ENCODE assay signal across 8 cellular contexts in genomic region chr1:25520446-25521061, GRCh38. TPM values are rescaled to one million over a fixed set of nuclear protein-coding genes. Genes with fewer than 3 reads are reported as not detected.
DNase-seq lines count a peak whose midpoint lies in the region; ATAC-seq lines count a peak whose summit lies in the region.

No MANE protein-coding gene starts in this region.

- H3K27ac ChIP-seq in effector memory CD4-positive, alpha-beta T cell (ENCODE audit: insufficient read depth, low read length, poor library complexity, severe bottlenecking): no peak overlapping the region

- H3K4me1 Mint-ChIP-seq in activated CD4-positive, alpha-beta memory T cell treated with anti-CD3 and anti-CD28 coated beads, Interleukin-2, amount 10 ng/mL, durations not matched to agents 7 days and 5 days: peaks cover 6% of the 10 kb centered on the region

- no peak overlapping the region for H3K4me3 Mint-ChIP-seq in activated CD4-positive, alpha-beta memory T cell treated with anti-CD3 and anti-CD28 coated beads, Interleukin-2, amount 10 ng/mL, durations not matched to agents 7 days and 5 days

- H3K27me3 Mint-ChIP-seq in activated CD4-positive, alpha-beta memory T cell treated with anti-CD3 and anti-CD28 coated beads, Interleukin-2, amount 10 ng/mL, durations not matched to agents 7 days and 5 days: peaks cover 6% of the 10 kb centered on the region

- no peaks in the 10 kb centered on the region for H3K27me3 ChIP-seq in effector memory CD4-positive, alpha-beta T cell (replicated peaks; ENCODE audit: control insufficient read depth, insufficient read depth, low read length, poor library complexity, severe bottlenecking)

- no peaks in the 10 kb centered on the region for H3K36me3 ChIP-seq in effector memory CD4-positive, alpha-beta T cell (ENCODE audit: control insufficient read depth, insufficient read depth, low read length)

- peaks cover 5% of the 10 kb centered on the region for H3K4me1 ChIP-seq in effector memory CD4-positive, alpha-beta T cell (ENCODE audit: control insufficient read depth, insufficient read depth, low read length, poor library complexity, severe bottlenecking)

- no peak overlapping the region for H3K27ac Mint-ChIP-seq in activated CD4-positive, alpha-beta memory T cell treated with anti-CD3 and anti-CD28 coated beads, Interleukin-2, amount 10 ng/mL, durations not matched to agents 7 days and 5 days

- DNase-seq in SIG-M5 treated with dmso at 0.1 percent for 504 hours (lab: John Stamatoyannopoulos, UW; ENCODE audit: unreplicated experiment): peak; percentile 34
- DNase-seq in SIG-M5 (lab: John Stamatoyannopoulos, UW): no peak
- DNase-seq in NCI-H345 treated with DMSO at 0.1 percent for 48 hours (lab: John Stamatoyannopoulos, UW; ENCODE audit: unreplicated experiment): peak; percentile 23
- peak; percentile 76 for DNase-seq in activated CD4-positive, alpha-beta memory T cell treated with anti-CD3 and anti-CD28 coated beads, Interleukin-2, amount 10 ng/mL, durations not matched to agents 7 days and 5 days
- peak; percentile 17 to 55 (median 26) for DNase-seq in effector memory CD4-positive, alpha-beta T cell
- DNase-seq in middle frontal gyrus (ENCODE audit: extremely low spot score, low spot score): peak; percentile 73
- DNase-seq in stimulated activated CD8-positive, alpha-beta memory T cell treated with anti-CD3 and anti-CD28 coated beads, Interleukin-7, amount 100 ng/mL, for 1 hour (ENCODE audit: low read depth in 2 of 2): peak; percentile 32 to 55

- no peak for ATAC-seq in GM18907 (IDR thresholded peaks at IDR 0.05; ENCODE audit: unreplicated experiment)

- H3K9me3 ChIP-seq in effector memory CD4-positive, alpha-beta T cell (ENCODE audit: control insufficient read depth, low read length): no peaks in the 10 kb centered on the region

- CTCF ChIA-PET in activated CD4-positive, alpha-beta memory T cell treated with anti-CD3 and anti-CD28 coated beads, Interleukin-2, amount 10 ng/mL, durations not matched to agents 7 days and 5 days (lab: Charles Lee): interaction anchor here (0.7 to 3.4 kb wide), 20 partner anchors 8 to 378 kb away, joined by 3 to 24 read pairs (median 4); no protein-coding TSS in a partner anchor

- no peaks in the 10 kb centered on the region for H3K36me3 Mint-ChIP-seq in activated CD4-positive, alpha-beta memory T cell treated with anti-CD3 and anti-CD28 coated beads, Interleukin-2, amount 10 ng/mL, durations not matched to agents 7 days and 5 days (ENCODE audit: low read depth)

- peaks cover 2% of the 10 kb centered on the region for H3K9me3 Mint-ChIP-seq in activated CD4-positive, alpha-beta memory T cell treated with anti-CD3 and anti-CD28 coated beads, Interleukin-2, amount 10 ng/mL, durations not matched to agents 7 days and 5 days

- POLR2A ChIA-PET in activated CD4-positive, alpha-beta memory T cell treated with anti-CD3 and anti-CD28 coated beads, Interleukin-2, amount 10 ng/mL, durations not matched to agents 7 days and 5 days (lab: Charles Lee): interaction anchor here (1.7 kb wide), 1 partner anchor 28 kb away, joined by 6 read pairs; no protein-coding TSS in a partner anchor

- H3K4me3 ChIP-seq in effector memory CD4-positive, alpha-beta T cell (ENCODE audit: insufficient read depth, low read depth, low read length, poor library complexity, severe bottlenecking): no peak overlapping the region

RNA-seq across cellular contexts. Expression of gene LDLRAP1, which starts 22.9 kb away (rescaled TPM):
- 10 to 100 TPM; 26.4 to 27.7 TPM for total RNA-seq in activated CD4-positive, alpha-beta memory T cell treated with anti-CD3 and anti-CD28 coated beads, Interleukin-2, amount 10 ng/mL, durations not matched to agents 7 days and 5 days
